In genomic region chr1:59043796-59044195, GRCh38 we compare ENCODE assay signal across 1 cellular context.
A peak's percentile ranks its signal among the peaks of the same experiment; 100 is the strongest.
TF ChIP-seq lines count a peak whose summit lies in the region.

No MANE protein-coding gene starts in this region.

TF ChIP-seq in K562, 482 proteins besides CTCF, POLR2A, EP300 and RAD21 (continued from another document and continues in another):
- TF ChIP-seq, protein P1, sequence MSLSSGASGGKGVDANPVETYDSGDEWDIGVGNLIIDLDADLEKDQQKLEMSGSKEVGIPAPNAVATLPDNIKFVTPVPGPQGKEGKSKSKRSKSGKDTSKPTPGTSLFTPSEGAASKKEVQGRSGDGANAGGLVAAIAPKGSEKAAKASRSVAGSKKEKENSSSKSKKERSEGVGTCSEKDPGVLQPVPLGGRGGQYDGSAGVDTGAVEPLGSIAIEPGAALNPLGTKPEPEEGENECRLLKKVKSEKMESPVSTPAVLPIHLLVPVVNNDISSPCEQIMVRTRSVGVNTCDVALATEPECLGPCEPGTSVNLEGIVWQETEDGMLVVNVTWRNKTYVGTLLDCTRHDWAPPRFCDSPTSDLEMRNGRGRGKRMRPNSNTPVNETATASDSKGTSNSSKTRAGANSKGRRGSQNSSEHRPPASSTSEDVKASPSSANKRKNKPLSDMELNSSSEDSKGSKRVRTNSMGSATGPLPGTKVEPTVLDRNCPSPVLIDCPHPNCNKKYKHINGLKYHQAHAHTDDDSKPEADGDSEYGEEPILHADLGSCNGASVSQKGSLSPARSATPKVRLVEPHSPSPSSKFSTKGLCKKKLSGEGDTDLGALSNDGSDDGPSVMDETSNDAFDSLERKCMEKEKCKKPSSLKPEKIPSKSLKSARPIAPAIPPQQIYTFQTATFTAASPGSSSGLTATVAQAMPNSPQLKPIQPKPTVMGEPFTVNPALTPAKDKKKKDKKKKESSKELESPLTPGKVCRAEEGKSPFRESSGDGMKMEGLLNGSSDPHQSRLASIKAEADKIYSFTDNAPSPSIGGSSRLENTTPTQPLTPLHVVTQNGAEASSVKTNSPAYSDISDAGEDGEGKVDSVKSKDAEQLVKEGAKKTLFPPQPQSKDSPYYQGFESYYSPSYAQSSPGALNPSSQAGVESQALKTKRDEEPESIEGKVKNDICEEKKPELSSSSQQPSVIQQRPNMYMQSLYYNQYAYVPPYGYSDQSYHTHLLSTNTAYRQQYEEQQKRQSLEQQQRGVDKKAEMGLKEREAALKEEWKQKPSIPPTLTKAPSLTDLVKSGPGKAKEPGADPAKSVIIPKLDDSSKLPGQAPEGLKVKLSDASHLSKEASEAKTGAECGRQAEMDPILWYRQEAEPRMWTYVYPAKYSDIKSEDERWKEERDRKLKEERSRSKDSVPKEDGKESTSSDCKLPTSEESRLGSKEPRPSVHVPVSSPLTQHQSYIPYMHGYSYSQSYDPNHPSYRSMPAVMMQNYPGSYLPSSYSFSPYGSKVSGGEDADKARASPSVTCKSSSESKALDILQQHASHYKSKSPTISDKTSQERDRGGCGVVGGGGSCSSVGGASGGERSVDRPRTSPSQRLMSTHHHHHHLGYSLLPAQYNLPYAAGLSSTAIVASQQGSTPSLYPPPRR (CRISPR knock-in tag; IDR thresholded peaks at IDR 0.05; ENCODE audit: borderline replicate concordance), result no peak
- TF ChIP-seq, protein P2, sequence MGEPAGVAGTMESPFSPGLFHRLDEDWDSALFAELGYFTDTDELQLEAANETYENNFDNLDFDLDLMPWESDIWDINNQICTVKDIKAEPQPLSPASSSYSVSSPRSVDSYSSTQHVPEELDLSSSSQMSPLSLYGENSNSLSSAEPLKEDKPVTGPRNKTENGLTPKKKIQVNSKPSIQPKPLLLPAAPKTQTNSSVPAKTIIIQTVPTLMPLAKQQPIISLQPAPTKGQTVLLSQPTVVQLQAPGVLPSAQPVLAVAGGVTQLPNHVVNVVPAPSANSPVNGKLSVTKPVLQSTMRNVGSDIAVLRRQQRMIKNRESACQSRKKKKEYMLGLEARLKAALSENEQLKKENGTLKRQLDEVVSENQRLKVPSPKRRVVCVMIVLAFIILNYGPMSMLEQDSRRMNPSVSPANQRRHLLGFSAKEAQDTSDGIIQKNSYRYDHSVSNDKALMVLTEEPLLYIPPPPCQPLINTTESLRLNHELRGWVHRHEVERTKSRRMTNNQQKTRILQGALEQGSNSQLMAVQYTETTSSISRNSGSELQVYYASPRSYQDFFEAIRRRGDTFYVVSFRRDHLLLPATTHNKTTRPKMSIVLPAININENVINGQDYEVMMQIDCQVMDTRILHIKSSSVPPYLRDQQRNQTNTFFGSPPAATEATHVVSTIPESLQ (CRISPR knock-in tag; IDR thresholded peaks at IDR 0.05), result no peak
- TF ChIP-seq SAFB2 (IDR thresholded peaks at IDR 0.05; ENCODE audit: borderline replicate concordance, low read depth, low read length, severe bottlenecking), result no peak
- TF ChIP-seq, protein P3, sequence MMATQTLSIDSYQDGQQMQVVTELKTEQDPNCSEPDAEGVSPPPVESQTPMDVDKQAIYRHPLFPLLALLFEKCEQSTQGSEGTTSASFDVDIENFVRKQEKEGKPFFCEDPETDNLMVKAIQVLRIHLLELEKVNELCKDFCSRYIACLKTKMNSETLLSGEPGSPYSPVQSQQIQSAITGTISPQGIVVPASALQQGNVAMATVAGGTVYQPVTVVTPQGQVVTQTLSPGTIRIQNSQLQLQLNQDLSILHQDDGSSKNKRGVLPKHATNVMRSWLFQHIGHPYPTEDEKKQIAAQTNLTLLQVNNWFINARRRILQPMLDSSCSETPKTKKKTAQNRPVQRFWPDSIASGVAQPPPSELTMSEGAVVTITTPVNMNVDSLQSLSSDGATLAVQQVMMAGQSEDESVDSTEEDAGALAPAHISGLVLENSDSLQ (IDR thresholded peaks at IDR 0.05), result peak; percentile 69
- no peak for TF ChIP-seq ZNF140 (CRISPR knock-in tag; IDR thresholded peaks at IDR 0.05)
- TF ChIP-seq TBP (optimal IDR thresholded peaks at IDR 0.05; ENCODE audit: low read depth, low read length), result no peak
- no peak for TF ChIP-seq KHSRP (IDR thresholded peaks at IDR 0.05)
- TF ChIP-seq, protein P4, sequence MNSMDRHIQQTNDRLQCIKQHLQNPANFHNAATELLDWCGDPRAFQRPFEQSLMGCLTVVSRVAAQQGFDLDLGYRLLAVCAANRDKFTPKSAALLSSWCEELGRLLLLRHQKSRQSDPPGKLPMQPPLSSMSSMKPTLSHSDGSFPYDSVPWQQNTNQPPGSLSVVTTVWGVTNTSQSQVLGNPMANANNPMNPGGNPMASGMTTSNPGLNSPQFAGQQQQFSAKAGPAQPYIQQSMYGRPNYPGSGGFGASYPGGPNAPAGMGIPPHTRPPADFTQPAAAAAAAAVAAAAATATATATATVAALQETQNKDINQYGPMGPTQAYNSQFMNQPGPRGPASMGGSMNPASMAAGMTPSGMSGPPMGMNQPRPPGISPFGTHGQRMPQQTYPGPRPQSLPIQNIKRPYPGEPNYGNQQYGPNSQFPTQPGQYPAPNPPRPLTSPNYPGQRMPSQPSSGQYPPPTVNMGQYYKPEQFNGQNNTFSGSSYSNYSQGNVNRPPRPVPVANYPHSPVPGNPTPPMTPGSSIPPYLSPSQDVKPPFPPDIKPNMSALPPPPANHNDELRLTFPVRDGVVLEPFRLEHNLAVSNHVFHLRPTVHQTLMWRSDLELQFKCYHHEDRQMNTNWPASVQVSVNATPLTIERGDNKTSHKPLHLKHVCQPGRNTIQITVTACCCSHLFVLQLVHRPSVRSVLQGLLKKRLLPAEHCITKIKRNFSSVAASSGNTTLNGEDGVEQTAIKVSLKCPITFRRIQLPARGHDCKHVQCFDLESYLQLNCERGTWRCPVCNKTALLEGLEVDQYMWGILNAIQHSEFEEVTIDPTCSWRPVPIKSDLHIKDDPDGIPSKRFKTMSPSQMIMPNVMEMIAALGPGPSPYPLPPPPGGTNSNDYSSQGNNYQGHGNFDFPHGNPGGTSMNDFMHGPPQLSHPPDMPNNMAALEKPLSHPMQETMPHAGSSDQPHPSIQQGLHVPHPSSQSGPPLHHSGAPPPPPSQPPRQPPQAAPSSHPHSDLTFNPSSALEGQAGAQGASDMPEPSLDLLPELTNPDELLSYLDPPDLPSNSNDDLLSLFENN (IDR thresholded peaks at IDR 0.05; ENCODE audit: low read depth in 2 of 2, low read length in 2 of 2), result no peak
- no peak for TF ChIP-seq MXI1 (IDR thresholded peaks at IDR 0.05; ENCODE audit: low read depth, low read length)
- no peak for TF ChIP-seq REST (CRISPR knock-in tag; IDR thresholded peaks at IDR 0.05; ENCODE audit: low read depth)
- no peak for TF ChIP-seq KLF16 (IDR thresholded peaks at IDR 0.05)
- no peak for TF ChIP-seq KDM5B (IDR thresholded peaks at IDR 0.05; ENCODE audit: insufficient replicate concordance, low read depth, low read length)
- TF ChIP-seq JUN (IDR thresholded peaks at IDR 0.05; ENCODE audit: borderline replicate concordance, low read depth, low read length), result peak; percentile 55; the same call in 1 of the 2 replicates
- TF ChIP-seq JUN (CRISPR knock-in tag; IDR thresholded peaks at IDR 0.05; ENCODE audit: borderline replicate concordance), result no peak
- no peak for TF ChIP-seq DEAF1 (CRISPR knock-in tag; IDR thresholded peaks at IDR 0.05)
- TF ChIP-seq, protein P5, sequence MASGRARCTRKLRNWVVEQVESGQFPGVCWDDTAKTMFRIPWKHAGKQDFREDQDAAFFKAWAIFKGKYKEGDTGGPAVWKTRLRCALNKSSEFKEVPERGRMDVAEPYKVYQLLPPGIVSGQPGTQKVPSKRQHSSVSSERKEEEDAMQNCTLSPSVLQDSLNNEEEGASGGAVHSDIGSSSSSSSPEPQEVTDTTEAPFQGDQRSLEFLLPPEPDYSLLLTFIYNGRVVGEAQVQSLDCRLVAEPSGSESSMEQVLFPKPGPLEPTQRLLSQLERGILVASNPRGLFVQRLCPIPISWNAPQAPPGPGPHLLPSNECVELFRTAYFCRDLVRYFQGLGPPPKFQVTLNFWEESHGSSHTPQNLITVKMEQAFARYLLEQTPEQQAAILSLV (tag; IDR thresholded peaks at IDR 0.05), result no peak
- TF ChIP-seq, protein P6, sequence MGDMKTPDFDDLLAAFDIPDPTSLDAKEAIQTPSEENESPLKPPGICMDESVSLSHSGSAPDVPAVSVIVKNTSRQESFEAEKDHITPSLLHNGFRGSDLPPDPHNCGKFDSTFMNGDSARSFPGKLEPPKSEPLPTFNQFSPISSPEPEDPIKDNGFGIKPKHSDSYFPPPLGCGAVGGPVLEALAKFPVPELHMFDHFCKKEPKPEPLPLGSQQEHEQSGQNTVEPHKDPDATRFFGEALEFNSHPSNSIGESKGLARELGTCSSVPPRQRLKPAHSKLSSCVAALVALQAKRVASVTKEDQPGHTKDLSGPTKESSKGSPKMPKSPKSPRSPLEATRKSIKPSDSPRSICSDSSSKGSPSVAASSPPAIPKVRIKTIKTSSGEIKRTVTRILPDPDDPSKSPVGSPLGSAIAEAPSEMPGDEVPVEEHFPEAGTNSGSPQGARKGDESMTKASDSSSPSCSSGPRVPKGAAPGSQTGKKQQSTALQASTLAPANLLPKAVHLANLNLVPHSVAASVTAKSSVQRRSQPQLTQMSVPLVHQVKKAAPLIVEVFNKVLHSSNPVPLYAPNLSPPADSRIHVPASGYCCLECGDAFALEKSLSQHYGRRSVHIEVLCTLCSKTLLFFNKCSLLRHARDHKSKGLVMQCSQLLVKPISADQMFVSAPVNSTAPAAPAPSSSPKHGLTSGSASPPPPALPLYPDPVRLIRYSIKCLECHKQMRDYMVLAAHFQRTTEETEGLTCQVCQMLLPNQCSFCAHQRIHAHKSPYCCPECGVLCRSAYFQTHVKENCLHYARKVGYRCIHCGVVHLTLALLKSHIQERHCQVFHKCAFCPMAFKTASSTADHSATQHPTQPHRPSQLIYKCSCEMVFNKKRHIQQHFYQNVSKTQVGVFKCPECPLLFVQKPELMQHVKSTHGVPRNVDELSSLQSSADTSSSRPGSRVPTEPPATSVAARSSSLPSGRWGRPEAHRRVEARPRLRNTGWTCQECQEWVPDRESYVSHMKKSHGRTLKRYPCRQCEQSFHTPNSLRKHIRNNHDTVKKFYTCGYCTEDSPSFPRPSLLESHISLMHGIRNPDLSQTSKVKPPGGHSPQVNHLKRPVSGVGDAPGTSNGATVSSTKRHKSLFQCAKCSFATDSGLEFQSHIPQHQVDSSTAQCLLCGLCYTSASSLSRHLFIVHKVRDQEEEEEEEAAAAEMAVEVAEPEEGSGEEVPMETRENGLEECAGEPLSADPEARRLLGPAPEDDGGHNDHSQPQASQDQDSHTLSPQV (IDR thresholded peaks at IDR 0.05), result no peak
- TF ChIP-seq E2F5 (CRISPR knock-in tag; IDR thresholded peaks at IDR 0.05), result no peak
- TF ChIP-seq E2F1 (CRISPR knock-in tag; IDR thresholded peaks at IDR 0.05), result no peak
- TF ChIP-seq POLR2AphosphoS2 (IDR thresholded peaks at IDR 0.05; ENCODE audit: low read length), result no peak
- TF ChIP-seq MAFG (tag; conservative IDR thresholded peaks at IDR 0.05), result peak; percentile 30; the same call in 1 of the 2 replicates
- TF ChIP-seq POLR2B (IDR thresholded peaks at IDR 0.05; ENCODE audit: low read depth, partially characterized antibody), result no peak
- no peak for TF ChIP-seq CREB1 (IDR thresholded peaks at IDR 0.05)
- no peak for TF ChIP-seq CREB1 (CRISPR knock-in tag; IDR thresholded peaks at IDR 0.05)
